ENCODE assay signal across 8 cellular contexts in genomic region chr12:15522574-15523187, GRCh38.
DNase-seq lines count a peak whose midpoint lies in the region; ATAC-seq and TF ChIP-seq lines count a peak whose summit lies in the region.

No MANE protein-coding gene starts in this region.

- H3K9ac ChIP-seq in mammary epithelial cell (ENCODE audit: insufficient read depth, low read length) (no peak overlapping the region), mesenchymal stem cell (ENCODE audit: low read length) (no peak overlapping the region)

- no peak overlapping the region for H2AK5ac ChIP-seq in mesenchymal stem cell (ENCODE audit: low read length, severe bottlenecking)

- no peak for ATAC-seq in HG03108 (IDR thresholded peaks at IDR 0.05; ENCODE audit: unreplicated experiment)

- H3K23ac ChIP-seq in mesenchymal stem cell (ENCODE audit: low read length in 2 of 2): no peak overlapping the region

- no TSS peak for BruUV-seq in mammary epithelial cell (replicated peaks; lab: Mats Ljungman, UMichigan)

- DNase-seq in HFF-Myc (ENCODE audit: extremely low read depth, low read depth) (no peak), NCI-H526 treated with DMSO at 0.1 percent for 48 hours (lab: John Stamatoyannopoulos, UW) (peak; percentile 46), mammary epithelial cell (peak; percentile 39), mesenchymal stem cell (peak; percentile 42), iPS-NIHi7 (ENCODE audit: extremely low spot score) (no peak), GM19238 (ENCODE audit: insufficient read length, low spot score) (no peak)

- dilution Hi-C loops in mammary epithelial cell (cut with HindIII; ENCODE audit: low sequenced_read_pairs): no loop called here

- no peak overlapping the region for H4K8ac ChIP-seq in mesenchymal stem cell (ENCODE audit: low read length)

- TF ChIP-seq CTCF in C4-2B (conservative IDR thresholded peaks at IDR 0.05): peak; percentile 77
- peak; percentile 44 for TF ChIP-seq CTCF in HFF-Myc (IDR thresholded peaks at IDR 0.05; ENCODE audit: low read depth, low read length, missing control alignments)
- TF ChIP-seq CTCF in mammary epithelial cell (conservative IDR thresholded peaks at IDR 0.05 in 1 of 2, IDR thresholded peaks at IDR 0.05 in 1 of 2; ENCODE audit: extremely low read depth in 1 of 2, insufficient read depth in 1 of 2, low read depth in 1 of 2, low read length in 2 of 2): peak; percentile 65 to 71

- no peaks in the 10 kb centered on the region for H3K79me2 ChIP-seq in mammary epithelial cell (ENCODE audit: insufficient read depth, low read length)

- no peak overlapping the region for H2BK120ac ChIP-seq in mesenchymal stem cell (ENCODE audit: low read depth, low read length)

- H2BK15ac ChIP-seq in mesenchymal stem cell (ENCODE audit: low read depth, poor library complexity, severe bottlenecking): no peak overlapping the region

- intact Hi-C loops in mammary epithelial cell (cut with micrococcal nuclease): loop anchor here (1.0 to 10.0 kb wide), 5 partner anchors 246 to 718 kb away; partner anchors contain the start of genes ART4, C12orf60 and WBP11

- no peak overlapping the region for H2BK5ac ChIP-seq in mesenchymal stem cell (ENCODE audit: low read depth, low read length, poor library complexity, severe bottlenecking)

- no peak overlapping the region for H3K4me2 ChIP-seq in mammary epithelial cell (ENCODE audit: insufficient read depth, low read depth, low read length)
- H3K4me2 ChIP-seq in mesenchymal stem cell (ENCODE audit: low read length, poor library complexity, severe bottlenecking): no peak overlapping the region

- no peaks in the 10 kb centered on the region for H3K27me3 ChIP-seq in mammary epithelial cell (ENCODE audit: insufficient read depth, low read length)
- peaks cover 0 to 9% of the 10 kb centered on the region in 2 experiments for H3K27me3 ChIP-seq in mesenchymal stem cell (ENCODE audit: control insufficient read depth in 1 of 2, insufficient read depth in 1 of 2, low read length in 2 of 2)

- H3K27ac ChIP-seq in C4-2B (no peak overlapping the region), mammary epithelial cell (ENCODE audit: insufficient read depth, low read depth, low read length) (no peak overlapping the region), mesenchymal stem cell (ENCODE audit: low read length, poor library complexity, severe bottlenecking) (no peak overlapping the region)

- H3K4ac ChIP-seq in mesenchymal stem cell (ENCODE audit: low read depth in 1 of 2, low read length in 2 of 2): no peak overlapping the region

- 6% methylated on average over 3 of the region's 3 CpGs for WGBS in mammary epithelial cell (ENCODE audit: low coverage, missing lambda C conversion rate)
- WGBS in mesenchymal stem cell: 29% methylated on average over 1 of the region's 3 CpGs

- no peaks in the 10 kb centered on the region for H4K20me1 ChIP-seq in mammary epithelial cell (ENCODE audit: insufficient read depth, low read length)

- H3K36me3 ChIP-seq in mammary epithelial cell (ENCODE audit: insufficient read depth, low read length) (no peaks in the 10 kb centered on the region), mesenchymal stem cell (ENCODE audit: control insufficient read depth in 1 of 2, insufficient read depth in 2 of 2, low read depth in 1 of 2, low read length in 2 of 2) (no peaks in the 10 kb centered on the region)

- H3K4me1 ChIP-seq in mammary epithelial cell (ENCODE audit: insufficient read depth, low read length) (peaks cover 22% of the 10 kb centered on the region), mesenchymal stem cell (ENCODE audit: control insufficient read depth, insufficient read depth, low read depth, low read length) (no peaks in the 10 kb centered on the region)

- in situ Hi-C loops in mammary epithelial cell (cut with MboI; ENCODE audit: low sequenced_read_pairs in 2 of 2): loop anchor here (5.0 to 10.0 kb wide), 3 partner anchors 245 to 368 kb away; no protein-coding TSS in a partner anchor

- H3K18ac ChIP-seq in mesenchymal stem cell (ENCODE audit: low read depth in 1 of 2, low read length in 2 of 2): no peak overlapping the region

- H3K4me3 ChIP-seq in HFF-Myc (replicated peaks; ENCODE audit: low read depth, low read length) (no peak overlapping the region), mammary epithelial cell (replicated peaks in 1 of 3; ENCODE audit: insufficient read depth in 1 of 3, low read depth in 2 of 3, low read length in 3 of 3) (no peak overlapping the region), mesenchymal stem cell (ENCODE audit: insufficient read depth in 1 of 2, low read depth in 1 of 2, low read length in 2 of 2) (no peak overlapping the region)

- no peaks in the 10 kb centered on the region for H3K79me1 ChIP-seq in mesenchymal stem cell (replicated peaks; ENCODE audit: low read length, poor library complexity, severe bottlenecking)

- no peak overlapping the region for H4K91ac ChIP-seq in mesenchymal stem cell (ENCODE audit: low read length)

- CTCF ChIA-PET in mammary epithelial cell (lab: Charles Lee; ENCODE audit: low non-redundant PET): no interaction called here

- H2AFZ ChIP-seq in mammary epithelial cell (ENCODE audit: low read depth, low read length): no peak overlapping the region
- H2AFZ ChIP-seq in mesenchymal stem cell (ENCODE audit: low read depth, low read length): no peak overlapping the region

- no peak overlapping the region for H3K14ac ChIP-seq in mesenchymal stem cell (ENCODE audit: low read length in 2 of 2)

- no peak overlapping the region for H2BK12ac ChIP-seq in mesenchymal stem cell (ENCODE audit: low read length in 2 of 2)

- H3K9me3 ChIP-seq in mammary epithelial cell (replicated peaks; ENCODE audit: insufficient read depth, low read length) (peaks cover 2% of the 10 kb centered on the region), mesenchymal stem cell (ENCODE audit: control insufficient read depth, low read length) (no peaks in the 10 kb centered on the region)

Comparison
In these comparisons a context has a peak if more than half of its experiments do, and no peak if none do; other contexts are left out.
1. DNase-seq: peak in NCI-H526 treated with DMSO at 0.1 percent for 48 hours (single experiment), mammary epithelial cell (single experiment) and mesenchymal stem cell (single experiment); none in HFF-Myc (single experiment), iPS-NIHi7 (single experiment) and GM19238 (single experiment).
2. Peak in every context shown above with its lines, with median percentiles within 50 percentile points of each other: CTCF ChIP-seq.